Comparison of ENCODE assay signal across 7 cellular contexts in genomic region chr17:49952209-49952911, GRCh38.
DNase-seq lines count a peak whose midpoint lies in the region; ATAC-seq and TF ChIP-seq lines count a peak whose summit lies in the region.

No MANE protein-coding gene starts in this region.

- no peak for ATAC-seq in HG03521 (IDR thresholded peaks at IDR 0.05; ENCODE audit: unreplicated experiment)

- DNase-seq in NCI-H128 (lab: John Stamatoyannopoulos, UW; ENCODE audit: unreplicated experiment) (peak; percentile 18), T-helper 1 cell (peak; percentile 56 to 78 (median 63)), amniotic epithelial cell (ENCODE audit: low read depth) (peak; percentile 56), hepatic stellate cell (ENCODE audit: low spot score) (peak; percentile 77)
- DNase-seq in stimulated activated CD4-positive, alpha-beta T cell treated with anti-CD3 and anti-CD28 coated beads, Interleukin-12 subunit alpha, Interleukin-12 subunit beta, amount 100 ng/mL, for 48 hours (ENCODE audit: low read depth in 2 of 3, low spot score in 1 of 3) = peak; percentile 66 to 79 (median 78)

- TF ChIP-seq CTCF in GM12874 (IDR thresholded peaks at IDR 0.05; ENCODE audit: insufficient read depth, low read depth, low read length) = peak; percentile 94

Comparison
In these comparisons a context has a peak if more than half of its experiments do, and no peak if none do; other contexts are left out.
1. DNase-seq: peak in every context shown above with its lines; median percentile 78 in stimulated activated CD4-positive, alpha-beta T cell treated with anti-CD3 and anti-CD28 coated beads, Interleukin-12 subunit alpha, Interleukin-12 subunit beta, amount 100 ng/mL, for 48 hours; 77 in hepatic stellate cell; 63 in T-helper 1 cell; 56 in amniotic epithelial cell; 18 in NCI-H128.